15 cellular contexts compared by ENCODE assay signal in the genomic region with DNA sequence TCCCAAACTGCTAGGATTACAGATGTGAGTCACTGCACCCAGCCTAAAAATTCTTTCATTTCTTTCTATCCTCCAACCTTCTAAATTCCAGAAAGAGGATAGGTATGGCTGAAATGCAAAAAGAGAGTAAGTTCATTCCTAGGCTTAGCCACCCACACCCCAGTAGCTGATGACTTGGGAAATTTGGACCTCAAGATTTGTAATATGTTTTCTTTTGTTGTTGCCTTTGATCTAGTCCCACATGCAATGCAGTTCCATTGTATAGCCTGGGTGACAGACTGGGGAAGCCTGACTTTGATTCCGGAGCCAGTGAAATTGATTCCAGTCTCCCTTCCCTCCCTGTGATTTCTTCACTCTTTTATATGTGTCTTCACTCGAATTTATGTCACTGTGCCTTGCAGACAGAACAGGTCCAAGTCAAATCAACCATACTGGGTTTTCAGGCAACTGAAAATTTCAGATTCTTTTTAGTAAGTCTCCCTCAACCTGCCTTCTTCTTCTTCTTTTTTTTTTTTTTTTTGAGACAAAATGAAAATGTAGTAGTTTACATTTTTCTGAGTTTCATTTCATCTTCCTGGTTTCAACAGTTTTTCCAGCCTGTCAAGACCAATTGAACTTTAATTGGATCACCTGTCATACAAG.
DNase-seq lines count a peak whose midpoint lies in the region; ATAC-seq, FAIRE-seq and TF ChIP-seq lines count a peak whose summit lies in the region.
"Had no signal": no experiment of that assay in that cellular context is flagged by ENCODE, and none has a peak within 500 bp of the region (broad histone marks: within the 10 kb centered on the region; RNA-seq: fewer than 3 reads in every experiment).

No MANE protein-coding gene starts in this region.

- peak overlapping the region; percentile 11 for H3K4me2 ChIP-seq in GM23248 (ENCODE audit: unreplicated experiment)

- H3K9me3 ChIP-seq in GM23248 (ENCODE audit: low read depth) (no peaks in the 10 kb centered on the region), adipocyte (ENCODE audit: control insufficient read depth, low read length) (no peaks in the 10 kb centered on the region)
- no peaks in the 10 kb centered on the region for H3K9me3 ChIP-seq in CD4-positive, alpha-beta T cell (ENCODE audit: control insufficient read depth, low read length)
- H3K9me3 ChIP-seq: right lobe of liver, suprapubic skin had no signal

- in situ Hi-C loops in GM23248 (cut with MboI): no loop called here

- no peaks in the 10 kb centered on the region for H3K27me3 Mint-ChIP-seq in CD4-positive, alpha-beta T cell

- DNase-seq in NCI-H748 (lab: John Stamatoyannopoulos, UW; ENCODE audit: unreplicated experiment) (peak; percentile 5), NCI-H748 treated with DMSO at 0.1 percent for 48 hours (lab: John Stamatoyannopoulos, UW) (no peak), GM23248 (peak; percentile 51), adipocyte (ENCODE audit: low read depth) (peak; percentile 65), non-pigmented ciliary epithelial cell (ENCODE audit: low read depth) (peak; percentile 34), urothelium cell line (ENCODE audit: low spot score) (no peak)
- DNase-seq in CD4-positive, alpha-beta T cell: no peak
- DNase-seq in stimulated activated CD8-positive, alpha-beta memory T cell treated with anti-CD3 and anti-CD28 coated beads, Interleukin-4, amount 100 ng/mL, for 48 hours: no peak
- DNase-seq: glutamatergic neuron, naive B cell, NCI-H1694, right lobe of liver had no signal

- WGBS in GM23248 (ENCODE audit: low coverage in 1 of 2, low lambda C conversion rate in 2 of 2, missing lambda C conversion rate in 2 of 2), 2 experiments: 7 to 14% methylated on average over 2 of the region's 2 CpGs

- CTCF ChIA-PET in CD4-positive, alpha-beta T cell (lab: Charles Lee): interaction anchor here (0.7 to 1.0 kb wide), 2 partner anchors 10 to 250 kb away, joined by 3 to 4 read pairs; no protein-coding TSS in a partner anchor

- H3K4me1 Mint-ChIP-seq in CD4-positive, alpha-beta T cell (ENCODE audit: low read depth): peaks cover 6% of the 10 kb centered on the region
- H3K4me1 Mint-ChIP-seq: naive B cell had no signal

- H3K9ac ChIP-seq in GM23248: no peak overlapping the region
- no peak overlapping the region for H3K9ac ChIP-seq in adipocyte (ENCODE audit: low read length)

- H3K4me3 Mint-ChIP-seq in CD4-positive, alpha-beta T cell: no peak overlapping the region
- H3K4me3 Mint-ChIP-seq: naive B cell had no signal

- no peak overlapping the region for H3K27ac ChIP-seq in GM23248
- H3K27ac ChIP-seq in CD4-positive, alpha-beta T cell (ENCODE audit: low read depth, low read length): no peak overlapping the region
- H3K27ac ChIP-seq: right lobe of liver, suprapubic skin had no signal

- H3K4me1 ChIP-seq in GM23248 (ENCODE audit: insufficient read depth) (peaks cover 34% of the 10 kb centered on the region), adipocyte (ENCODE audit: control insufficient read depth, insufficient read depth, low read length) (peaks cover 15% of the 10 kb centered on the region)
- H3K4me1 ChIP-seq: right lobe of liver had no signal

- no peaks in the 10 kb centered on the region for H3K9me2 ChIP-seq in GM23248 (ENCODE audit: insufficient read depth)

- no peaks in the 10 kb centered on the region for H3K9me3 Mint-ChIP-seq in CD4-positive, alpha-beta T cell

- H3K27ac Mint-ChIP-seq in CD4-positive, alpha-beta T cell: no peak overlapping the region

- no peak for FAIRE-seq in urothelium cell line (lab: Jason Lieb, UNC)
- FAIRE-seq: K562 had no signal

- H3K4me3 ChIP-seq in GM23248 (no peak overlapping the region), adipocyte (ENCODE audit: low read length) (no peak overlapping the region)
- H3K4me3 ChIP-seq: K562, right lobe of liver, suprapubic skin had no signal

- ATAC-seq in CD4-positive, alpha-beta T cell (ENCODE audit: poor library complexity): no peak
- ATAC-seq: K562, right lobe of liver had no signal

- H3F3A ChIP-seq in GM23248 (ENCODE audit: insufficient read depth): peaks cover 4% of the 10 kb centered on the region; the same call in 1 of the 2 replicates

- TF ChIP-seq CTCF in CD4-positive, alpha-beta T cell (IDR thresholded peaks at IDR 0.05): no peak

- H3K36me3 Mint-ChIP-seq in CD4-positive, alpha-beta T cell (ENCODE audit: low read depth): no peaks in the 10 kb centered on the region
- H3K36me3 Mint-ChIP-seq: brain, naive B cell had no signal

- POLR2A ChIA-PET in CD4-positive, alpha-beta T cell (lab: Charles Lee): no interaction called here

- H4K20me1 ChIP-seq in GM23248 (ENCODE audit: insufficient read depth): no peaks in the 10 kb centered on the region

- H3K27me3 ChIP-seq in GM23248 (replicated peaks; ENCODE audit: insufficient read depth) (no peaks in the 10 kb centered on the region; the same call in 1 of the 2 replicates), adipocyte (replicated peaks; ENCODE audit: control insufficient read depth, insufficient read depth, low read length) (no peaks in the 10 kb centered on the region)
- H3K27me3 ChIP-seq in CD4-positive, alpha-beta T cell (ENCODE audit: control insufficient read depth, insufficient read depth, low read length): no peaks in the 10 kb centered on the region
- H3K27me3 ChIP-seq: right lobe of liver, suprapubic skin had no signal

- intact Hi-C loops in CD4-positive, alpha-beta T cell (cut with DNase I, micrococcal nuclease): no loop called here

- H3K36me3 ChIP-seq in GM23248 (ENCODE audit: low read depth): no peaks in the 10 kb centered on the region
- no peaks in the 10 kb centered on the region for H3K36me3 ChIP-seq in adipocyte (ENCODE audit: control insufficient read depth, insufficient read depth, low read length, severe bottlenecking)
- H3K36me3 ChIP-seq: right lobe of liver, suprapubic skin had no signal

- H2AFZ ChIP-seq in GM23248: no peak overlapping the region

- H3K79me2 ChIP-seq in GM23248 (ENCODE audit: insufficient read depth): no peaks in the 10 kb centered on the region

Comparison
In these comparisons a context has a peak if more than half of its experiments do, and no peak if none do; other contexts are left out.
1. DNase-seq: peak in NCI-H748 (single experiment), GM23248 (single experiment), adipocyte (single experiment) and non-pigmented ciliary epithelial cell (single experiment); none in NCI-H748 treated with DMSO at 0.1 percent for 48 hours (single experiment), CD4-positive, alpha-beta T cell (0 of 10), stimulated activated CD8-positive, alpha-beta memory T cell treated with anti-CD3 and anti-CD28 coated beads, Interleukin-4, amount 100 ng/mL, for 48 hours (single experiment) and urothelium cell line (single experiment).